3 cellular contexts compared by ENCODE assay signal in genomic region chr12:20567413-20567812, GRCh38.
A peak's percentile ranks its signal among the peaks of the same experiment; 100 is the strongest.
TF ChIP-seq lines count a peak whose summit lies in the region.

No MANE protein-coding gene starts in this region.

TF ChIP-seq in HepG2, 621 proteins besides CTCF, POLR2A, EP300 and RAD21 (continued from another document):
- TF ChIP-seq MNT (IDR thresholded peaks at IDR 0.05), result peak; percentile 95

TF ChIP-seq in SK-N-SH, 30 proteins besides CTCF, POLR2A, EP300 and RAD21 (continued from another document):
- TF ChIP-seq USF2 (IDR thresholded peaks at IDR 0.05; ENCODE audit: borderline replicate concordance, low read depth, low read length), result no peak
- no peak for TF ChIP-seq PBX3 (IDR thresholded peaks at IDR 0.05)
- no peak for TF ChIP-seq GABPA (IDR thresholded peaks at IDR 0.05; ENCODE audit: low read depth)
- TF ChIP-seq FOXM1 (IDR thresholded peaks at IDR 0.05; ENCODE audit: low read depth), result no peak

TF ChIP-seq in GM23338, 12 proteins besides CTCF, POLR2A, EP300 and RAD21 (continued from another document):
- no peak for TF ChIP-seq ETS1 (IDR thresholded peaks at IDR 0.05)
- no peak for TF ChIP-seq ZNF462 (CRISPR knock-in tag; IDR thresholded peaks at IDR 0.05)
- no peak for TF ChIP-seq REST (IDR thresholded peaks at IDR 0.05; ENCODE audit: unreplicated experiment)
- no peak for TF ChIP-seq CREB1 (CRISPR knock-in tag; IDR thresholded peaks at IDR 0.05; ENCODE audit: low read depth)
- TF ChIP-seq EZH2 (IDR thresholded peaks at IDR 0.05; ENCODE audit: low read depth, unreplicated experiment), result no peak
